9 cellular contexts compared by ENCODE assay signal in genomic region chr1:215083408-215083961, GRCh38. TPM values are rescaled to one million over a fixed set of nuclear protein-coding genes. Genes with fewer than 3 reads are reported as not detected.
DNase-seq lines count a peak whose midpoint lies in the region; TF ChIP-seq lines count a peak whose summit lies in the region.
"Had no signal": no experiment of that assay in that cellular context is flagged by ENCODE, and none has a peak within 500 bp of the region (broad histone marks: within the 10 kb centered on the region; RNA-seq: fewer than 3 reads in every experiment).

No MANE protein-coding gene starts in this region.

- peaks cover 64% of the 10 kb centered on the region for H3K27me3 Mint-ChIP-seq in activated naive CD4-positive, alpha-beta T cell treated with anti-CD3 and anti-CD28 coated beads for 36 hours (ENCODE audit: low read depth)
- peaks cover 86% of the 10 kb centered on the region for H3K27me3 Mint-ChIP-seq in type B pancreatic cell

- H3K4me3 ChIP-seq in ascending aorta, result peak overlapping the region; percentile 51 to 57

- H3K36me3 ChIP-seq in ascending aorta, result no peaks in the 10 kb centered on the region

- no peaks in the 10 kb centered on the region for H3K27me3 ChIP-seq in ascending aorta

- no peaks in the 10 kb centered on the region for H3K9me3 ChIP-seq in ascending aorta

- H3K4me1 Mint-ChIP-seq in activated naive CD4-positive, alpha-beta T cell treated with anti-CD3 and anti-CD28 coated beads for 36 hours (ENCODE audit: low read depth), result peaks cover 16% of the 10 kb centered on the region
- peaks cover 13% of the 10 kb centered on the region for H3K4me1 Mint-ChIP-seq in type B pancreatic cell (ENCODE audit: unreplicated experiment)

- peaks cover 4% of the 10 kb centered on the region in 2 donors for H3K4me1 ChIP-seq in ascending aorta

- TF ChIP-seq CTCF in ascending aorta (IDR thresholded peaks at IDR 0.05) (no peak), type B pancreatic cell (conservative IDR thresholded peaks at IDR 0.05) (no peak)

- DNase-seq in activated naive CD4-positive, alpha-beta T cell treated with anti-CD3 and anti-CD28 coated beads for 36 hours, result no peak
- no peak for DNase-seq in activated naive CD4-positive, alpha-beta T cell treated with Interleukin-2 at 50 U/mL for 16 hours
- no peak for DNase-seq in ascending aorta (ENCODE audit: low spot score in 2 of 2)
- DNase-seq in kidney tubule cell (ENCODE audit: low spot score), result peak; percentile 15
- DNase-seq in type B pancreatic cell (ENCODE audit: extremely low spot score, unreplicated experiment), result no peak
- DNase-seq in activated CD8-positive, alpha-beta memory T cell treated with anti-CD3 and anti-CD28 coated beads, Interleukin-2, amount 50 U/mL, for 48 hours, result no peak
- no peak for DNase-seq in activated CD4-positive, alpha-beta T cell treated with anti-CD3 and anti-CD28 coated beads for 48 hours
- no peak for DNase-seq in stimulated activated naive CD4-positive, alpha-beta T cell treated with Interleukin-2 at 50 U/mL for 16 hours (lab: John Stamatoyannopoulos, UW)
- DNase-seq: CD4-positive, alpha-beta T cell had no signal

- H3K36me3 Mint-ChIP-seq in activated naive CD4-positive, alpha-beta T cell treated with anti-CD3 and anti-CD28 coated beads for 36 hours (ENCODE audit: low read depth), result no peaks in the 10 kb centered on the region
- no peaks in the 10 kb centered on the region for H3K36me3 Mint-ChIP-seq in type B pancreatic cell

- H3K4me3 Mint-ChIP-seq in activated naive CD4-positive, alpha-beta T cell treated with anti-CD3 and anti-CD28 coated beads for 36 hours, result peak overlapping the region; percentile 25
- peak overlapping the region; percentile 92 for H3K4me3 Mint-ChIP-seq in type B pancreatic cell
- H3K4me3 Mint-ChIP-seq: CD4-positive, alpha-beta T cell had no signal

- no peaks in the 10 kb centered on the region for H3K9me3 Mint-ChIP-seq in activated naive CD4-positive, alpha-beta T cell treated with anti-CD3 and anti-CD28 coated beads for 36 hours
- H3K9me3 Mint-ChIP-seq in type B pancreatic cell, result peaks cover 3% of the 10 kb centered on the region
- H3K9me3 Mint-ChIP-seq: CD4-positive, alpha-beta T cell had no signal

- no peak overlapping the region for H3K27ac Mint-ChIP-seq in activated naive CD4-positive, alpha-beta T cell treated with anti-CD3 and anti-CD28 coated beads for 36 hours
- peak overlapping the region; percentile 61 for H3K27ac Mint-ChIP-seq in type B pancreatic cell
- H3K27ac Mint-ChIP-seq: CD4-positive, alpha-beta T cell had no signal

- H3K27ac ChIP-seq in ascending aorta, result no peak overlapping the region

- intact Hi-C loops in activated naive CD4-positive, alpha-beta T cell treated with anti-CD3 and anti-CD28 coated beads for 36 hours (cut with micrococcal nuclease), result no loop called here
- intact Hi-C loops in ascending aorta (cut with DNase I), result no loop called here

- CTCF ChIA-PET in activated naive CD4-positive, alpha-beta T cell treated with anti-CD3 and anti-CD28 coated beads for 36 hours (lab: Charles Lee), result no interaction called here

RNA-seq across cellular contexts. Expression of gene KCNK2, which starts 0.9 kb away (rescaled TPM):
- not detected for total RNA-seq in activated naive CD4-positive, alpha-beta T cell treated with anti-CD3 and anti-CD28 coated beads for 36 hours
- total RNA-seq in ascending aorta (0.85 TPM), type B pancreatic cell (ENCODE audit: low replicate concordance) (2.8 and 7.1 TPM in 2 replicates)
- total RNA-seq: CD4-positive, alpha-beta T cell had no signal
